In the genomic region with DNA sequence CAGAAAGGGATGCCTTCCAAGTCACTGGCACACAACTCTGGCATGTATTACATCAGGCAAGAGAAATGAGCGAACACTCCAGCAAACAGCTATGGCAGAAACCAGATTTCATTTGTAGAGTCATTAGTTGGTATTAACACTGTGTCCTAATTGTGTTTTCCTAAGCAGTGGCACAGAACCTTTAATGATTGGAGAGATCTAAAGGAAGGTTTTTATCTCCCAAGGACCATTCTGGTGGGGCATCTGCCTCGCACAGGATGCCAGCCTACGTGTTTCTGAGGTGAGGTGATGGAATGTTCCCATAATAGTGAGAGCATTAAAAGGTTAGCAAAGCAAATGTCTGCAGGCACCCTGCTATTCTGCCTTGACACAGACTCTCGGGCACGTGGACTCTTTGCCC, we compare ENCODE assay signal across 7 cellular contexts.
"Had no signal": no experiment of that assay in that cellular context is flagged by ENCODE, and none has a peak within 500 bp of the region (broad histone marks: within the 10 kb centered on the region; RNA-seq: fewer than 3 reads in every experiment).

No MANE protein-coding gene starts in this region.

- DNase-seq: GOT3 had no signal

- H3K36me3 ChIP-seq: HAP-1 had no signal

- H3K4me1 ChIP-seq: HAP-1 had no signal

- H3K27ac ChIP-seq: GM23248, HL-60 had no signal

- H3K4me3 ChIP-seq: GM23248, HAP-1, K562 had no signal

- ATAC-seq: HCT116, HepG2 had no signal

- H3K9me3 ChIP-seq: HAP-1 had no signal
